Comparison of ENCODE assay signal across 13 cellular contexts in the genomic region with DNA sequence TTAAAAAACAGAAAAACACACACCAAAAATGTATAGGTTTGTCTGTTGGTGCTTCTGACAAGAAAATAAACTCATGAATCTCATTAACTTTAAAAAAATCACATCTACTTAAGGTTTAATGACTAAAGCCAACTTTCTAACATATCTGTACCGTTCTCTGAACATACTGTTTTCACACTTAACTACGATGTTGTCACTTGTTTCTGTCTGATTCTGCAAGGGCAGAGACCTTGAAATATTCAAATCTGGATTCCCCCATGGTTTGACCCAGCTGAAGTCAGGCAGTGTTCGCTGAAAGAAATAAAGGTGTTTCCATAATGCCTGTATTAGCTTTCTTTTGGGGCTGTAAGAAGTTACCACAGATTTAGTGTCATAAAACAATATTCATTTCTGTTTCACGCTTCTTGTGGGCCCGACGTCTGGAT. TPM values are rescaled to one million over a fixed set of nuclear protein-coding genes. Genes with fewer than 3 reads are reported as not detected.
DNase-seq lines count a peak whose midpoint lies in the region; ATAC-seq and TF ChIP-seq lines count a peak whose summit lies in the region.
"Had no signal": no experiment of that assay in that cellular context is flagged by ENCODE, and none has a peak within 500 bp of the region (broad histone marks: within the 10 kb centered on the region; RNA-seq: fewer than 3 reads in every experiment).

No MANE protein-coding gene starts in this region.

- no peak overlapping the region for H3K4me2 ChIP-seq in smooth muscle cell

- peaks cover 11% of the 10 kb centered on the region for H3K4me1 ChIP-seq in smooth muscle cell (ENCODE audit: low read depth)

- CTCF ChIA-PET in activated naive CD4-positive, alpha-beta T cell treated with anti-CD3 and anti-CD28 coated beads for 36 hours (lab: Charles Lee) = interaction anchor here (1.0 to 1.4 kb wide), 3 partner anchors 11 to 403 kb away, joined by 3 to 5 read pairs (median 3); no protein-coding TSS in a partner anchor

- H3K79me2 ChIP-seq in smooth muscle cell (ENCODE audit: low read depth) = peaks cover 18% of the 10 kb centered on the region

- WGBS in smooth muscle cell (ENCODE audit: low lambda C conversion rate) = 71% methylated on average over 6 of the region's 6 CpGs

- intact Hi-C loops in activated naive CD4-positive, alpha-beta T cell treated with anti-CD3 and anti-CD28 coated beads for 36 hours (cut with micrococcal nuclease) = loop anchor here (1.0 to 5.0 kb wide), 12 partner anchors 11 to 633 kb away; partner anchors contain the start of genes BCL2L1, NOL4L and TM9SF4
- intact Hi-C loops in activated T-helper 1 cell treated with anti-CD3 and anti-CD28 coated beads, Interleukin-12 subunit alpha, Interleukin-12 subunit beta, Interleukin-2, Interleukin-4 antibody, amounts not matched to agents 30 ng/mL and 10 ng/mL and 1 ng/mL, durations not matched to agents 14 hours and 24 hours and 36 hours (cut with micrococcal nuclease) = loop anchor here (1.0 to 10.0 kb wide), 11 partner anchors 22 to 751 kb away; partner anchors contain the start of genes ID1, KIF3B and PDRG1
- intact Hi-C loops in dorsolateral prefrontal cortex (cut with DNase I) = loop anchor here (5.0 to 10.0 kb wide), 5 partner anchors 78 to 251 kb away; partner anchors contain the start of genes KIF3B (in 2 of the 2) and TM9SF4 (in 1 of the 2)

- H3K27me3 ChIP-seq in smooth muscle cell (ENCODE audit: low read depth) (no peaks in the 10 kb centered on the region), MG63 (no peaks in the 10 kb centered on the region), dorsolateral prefrontal cortex (no peaks in the 10 kb centered on the region)
- H3K27me3 ChIP-seq: ascending aorta, stomach had no signal

- H4K20me1 ChIP-seq in smooth muscle cell (ENCODE audit: low read depth) = peaks cover 15% of the 10 kb centered on the region

- peak overlapping the region; percentile 92 for H3K27ac Mint-ChIP-seq in activated naive CD4-positive, alpha-beta T cell treated with anti-CD3 and anti-CD28 coated beads for 36 hours
- peak overlapping the region; percentile 82 for H3K27ac Mint-ChIP-seq in activated T-helper 1 cell treated with anti-CD3 and anti-CD28 coated beads, Interleukin-12 subunit alpha, Interleukin-12 subunit beta, Interleukin-2, Interleukin-4 antibody, amounts not matched to agents 30 ng/mL and 10 ng/mL and 1 ng/mL, durations not matched to agents 14 hours and 24 hours and 36 hours

- H3K27ac ChIP-seq in smooth muscle cell (ENCODE audit: low read depth) (peak overlapping the region; percentile 98), dorsolateral prefrontal cortex (no peak overlapping the region)

- H3K9me3 Mint-ChIP-seq in activated naive CD4-positive, alpha-beta T cell treated with anti-CD3 and anti-CD28 coated beads for 36 hours = no peaks in the 10 kb centered on the region
- no peaks in the 10 kb centered on the region for H3K9me3 Mint-ChIP-seq in activated T-helper 1 cell treated with anti-CD3 and anti-CD28 coated beads, Interleukin-12 subunit alpha, Interleukin-12 subunit beta, Interleukin-2, Interleukin-4 antibody, amounts not matched to agents 30 ng/mL and 10 ng/mL and 1 ng/mL, durations not matched to agents 14 hours and 24 hours and 36 hours

- peak overlapping the region; percentile 6 for H3K9ac ChIP-seq in smooth muscle cell (ENCODE audit: low read depth)

- H3F3A ChIP-seq in smooth muscle cell (ENCODE audit: low read depth) = peaks cover 47% of the 10 kb centered on the region

- TF ChIP-seq CTCF in smooth muscle cell (IDR thresholded peaks at IDR 0.05; ENCODE audit: borderline replicate concordance, insufficient read depth, poor library complexity, severe bottlenecking) (no peak), dorsolateral prefrontal cortex (IDR thresholded peaks at IDR 0.05 in 54 of 56, conservative IDR thresholded peaks at IDR 0.05 in 2 of 56; ENCODE audit: low read depth in 1 of 56, partially characterized antibody in 56 of 56) (no peak)

- H3K4me3 ChIP-seq in smooth muscle cell = no peak overlapping the region
- no peak overlapping the region for H3K4me3 ChIP-seq in MG63
- no peak overlapping the region for H3K4me3 ChIP-seq in dorsolateral prefrontal cortex
- H3K4me3 ChIP-seq: ascending aorta, stomach had no signal

- H3K4me3 Mint-ChIP-seq in activated naive CD4-positive, alpha-beta T cell treated with anti-CD3 and anti-CD28 coated beads for 36 hours = peak overlapping the region; percentile 11
- H3K4me3 Mint-ChIP-seq in activated T-helper 1 cell treated with anti-CD3 and anti-CD28 coated beads, Interleukin-12 subunit alpha, Interleukin-12 subunit beta, Interleukin-2, Interleukin-4 antibody, amounts not matched to agents 30 ng/mL and 10 ng/mL and 1 ng/mL, durations not matched to agents 14 hours and 24 hours and 36 hours = peak overlapping the region; percentile 48

- no peak overlapping the region for H2AFZ ChIP-seq in smooth muscle cell (ENCODE audit: low read depth)

- DNase-seq in activated naive CD4-positive, alpha-beta T cell treated with anti-CD3 and anti-CD28 coated beads for 36 hours = peak; percentile 61
- DNase-seq in activated naive CD4-positive, alpha-beta T cell treated with anti-CD3 and anti-CD28 coated beads, Interleukin-2, amount 50 U/mL, for 16 hours = no peak
- no peak for DNase-seq in activated T-helper 1 cell treated with anti-CD3 and anti-CD28 coated beads, Interleukin-12 subunit alpha, Interleukin-12 subunit beta, Interleukin-2, Interleukin-4 antibody, amounts not matched to agents 30 ng/mL and 10 ng/mL and 1 ng/mL, durations not matched to agents 14 hours and 24 hours and 36 hours (ENCODE audit: low spot score)
- DNase-seq in smooth muscle cell (lab: John Stamatoyannopoulos, UW; ENCODE audit: unreplicated experiment) = no peak
- DNase-seq in MG63 = no peak
- DNase-seq in dorsolateral prefrontal cortex = no peak
- DNase-seq: left cardiac atrium, NCI-H748 treated with DMSO at 0.1 percent for 48 hours, stomach had no signal

- no peaks in the 10 kb centered on the region for H3K9me3 ChIP-seq in smooth muscle cell (replicated peaks; ENCODE audit: low read depth)
- H3K9me3 ChIP-seq in MG63 = no peaks in the 10 kb centered on the region
- H3K9me3 ChIP-seq: ascending aorta, stomach had no signal

- peaks cover 42% of the 10 kb centered on the region for H3K4me1 Mint-ChIP-seq in activated naive CD4-positive, alpha-beta T cell treated with anti-CD3 and anti-CD28 coated beads for 36 hours (ENCODE audit: low read depth)
- H3K4me1 Mint-ChIP-seq in activated T-helper 1 cell treated with anti-CD3 and anti-CD28 coated beads, Interleukin-12 subunit alpha, Interleukin-12 subunit beta, Interleukin-2, Interleukin-4 antibody, amounts not matched to agents 30 ng/mL and 10 ng/mL and 1 ng/mL, durations not matched to agents 14 hours and 24 hours and 36 hours (ENCODE audit: low read depth) = peaks cover 55% of the 10 kb centered on the region

- ATAC-seq in HG02884 (IDR thresholded peaks at IDR 0.05; ENCODE audit: unreplicated experiment) (peak; percentile 27), HG03460 (IDR thresholded peaks at IDR 0.05; ENCODE audit: unreplicated experiment) (no peak)
- ATAC-seq: esophagus mucosa, left cardiac atrium had no signal

- no peaks in the 10 kb centered on the region for H3K27me3 Mint-ChIP-seq in activated naive CD4-positive, alpha-beta T cell treated with anti-CD3 and anti-CD28 coated beads for 36 hours (ENCODE audit: low read depth)
- no peaks in the 10 kb centered on the region for H3K27me3 Mint-ChIP-seq in activated T-helper 1 cell treated with anti-CD3 and anti-CD28 coated beads, Interleukin-12 subunit alpha, Interleukin-12 subunit beta, Interleukin-2, Interleukin-4 antibody, amounts not matched to agents 30 ng/mL and 10 ng/mL and 1 ng/mL, durations not matched to agents 14 hours and 24 hours and 36 hours (ENCODE audit: insufficient read depth)

- H3K36me3 Mint-ChIP-seq in activated naive CD4-positive, alpha-beta T cell treated with anti-CD3 and anti-CD28 coated beads for 36 hours (ENCODE audit: low read depth) = peaks cover 15% of the 10 kb centered on the region
- H3K36me3 Mint-ChIP-seq in activated T-helper 1 cell treated with anti-CD3 and anti-CD28 coated beads, Interleukin-12 subunit alpha, Interleukin-12 subunit beta, Interleukin-2, Interleukin-4 antibody, amounts not matched to agents 30 ng/mL and 10 ng/mL and 1 ng/mL, durations not matched to agents 14 hours and 24 hours and 36 hours (ENCODE audit: low read depth) = peaks cover 22% of the 10 kb centered on the region

- no peaks in the 10 kb centered on the region for H3K36me3 ChIP-seq in smooth muscle cell (ENCODE audit: low read depth)
- H3K36me3 ChIP-seq in MG63 = peaks cover 8% of the 10 kb centered on the region
- H3K36me3 ChIP-seq: ascending aorta, stomach had no signal

RNA-seq across cellular contexts. Expression of gene ASXL1, which starts 2.7 kb away (rescaled TPM):
- total RNA-seq in activated naive CD4-positive, alpha-beta T cell treated with anti-CD3 and anti-CD28 coated beads for 36 hours = 100 to 1,000 TPM; 155 to 162 TPM
- 136 and 142 TPM in 2 replicates for total RNA-seq in activated T-helper 1 cell treated with anti-CD3 and anti-CD28 coated beads, Interleukin-12 subunit alpha, Interleukin-12 subunit beta, Interleukin-2, Interleukin-4 antibody, amounts not matched to agents 30 ng/mL and 10 ng/mL and 1 ng/mL, durations not matched to agents 14 hours and 24 hours and 36 hours
- total RNA-seq in smooth muscle cell = 59.3 and 62.1 TPM in 2 replicates
- polyA plus RNA-seq in smooth muscle cell = 46.5 and 76.4 TPM in 2 replicates
- 25.2 and 39.8 TPM in 2 replicates for total RNA-seq in MG63 (2014; rRNA removed; shearing (Covaris generic); ENCODE audit: low replicate concordance)
- total RNA-seq in dorsolateral prefrontal cortex = 10 to 100 TPM; 50.9 to 97.5 (median 69.8) TPM
